In genomic region chr7:94003446-94004023, GRCh38 we compare ENCODE assay signal across 8 cellular contexts. TPM values are rescaled to one million over a fixed set of nuclear protein-coding genes. Genes with fewer than 3 reads are reported as not detected.
DNase-seq lines count a peak whose midpoint lies in the region; TF ChIP-seq lines count a peak whose summit lies in the region.

No MANE protein-coding gene starts in this region.

- peaks cover 8% of the 10 kb centered on the region for H3K36me3 Mint-ChIP-seq in brain

- no peaks in the 10 kb centered on the region for H3K9me3 ChIP-seq in suprapubic skin

- H3K4me1 Mint-ChIP-seq in brain: peaks cover 49% of the 10 kb centered on the region

- DNase-seq in activated CD8-positive, alpha-beta memory T cell treated with anti-CD3 and anti-CD28 coated beads, Interleukin-2, amount 50 U/mL, for 48 hours: peak; percentile 53
- no peak for DNase-seq in activated CD8-positive, alpha-beta memory T cell treated with anti-CD3 and anti-CD28 coated beads, Interleukin-2, amount 50 U/mL, for 4 hours
- DNase-seq in HFF-Myc (ENCODE audit: extremely low read depth, low read depth) (no peak), NAMALWA (ENCODE audit: low spot score) (peak; percentile 61), kidney tubule cell (ENCODE audit: low spot score) (peak; percentile 28), suprapubic skin (ENCODE audit: low spot score in 2 of 2) (no peak), MV-4-11 (lab: John Stamatoyannopoulos, UW) (no peak)

- H3K27ac ChIP-seq in suprapubic skin: peak overlapping the region; percentile 91

- peaks cover 24% of the 10 kb centered on the region for H3K4me1 ChIP-seq in suprapubic skin

- H3K4me3 ChIP-seq in HFF-Myc (replicated peaks; ENCODE audit: low read depth, low read length) (peak overlapping the region; percentile 82), suprapubic skin (peak overlapping the region; percentile 89)

- TF ChIP-seq POLR2A in suprapubic skin (IDR thresholded peaks at IDR 0.05): no peak

- H3K4me3 Mint-ChIP-seq in brain: peak overlapping the region; percentile 99 to 100 (median 100)

- no peaks in the 10 kb centered on the region for H3K9me3 Mint-ChIP-seq in brain

- WGBS in suprapubic skin: 5% methylated on average over 16 of the region's 16 CpGs

- peaks cover 27% of the 10 kb centered on the region for H3K27me3 Mint-ChIP-seq in brain

- TF ChIP-seq CTCF in HFF-Myc (IDR thresholded peaks at IDR 0.05; ENCODE audit: low read depth, low read length, missing control alignments) (no peak), brain (conservative IDR thresholded peaks at IDR 0.05) (no peak), suprapubic skin (IDR thresholded peaks at IDR 0.05) (no peak)

- peaks cover under 1% of the 10 kb centered on the region for H3K36me3 ChIP-seq in suprapubic skin

- peak overlapping the region; percentile 99 to 100 (median 100) for H3K27ac Mint-ChIP-seq in brain

- no peaks in the 10 kb centered on the region for H3K27me3 ChIP-seq in suprapubic skin

- TF ChIP-seq EP300 in suprapubic skin (IDR thresholded peaks at IDR 0.05): no peak

RNA-seq across cellular contexts. Expression of gene BET1, which starts 0.6 kb away (rescaled TPM):
- polyA plus RNA-seq in brain (ENCODE audit: insufficient read depth, low read depth, low replicate concordance): 7.8 TPM
- total RNA-seq in suprapubic skin: 10 to 100 TPM; 12.7 to 37.0 (median 14.2) TPM

Comparison
In these comparisons a context has a peak if more than half of its experiments do, and no peak if none do; other contexts are left out.
1. DNase-seq: peak in activated CD8-positive, alpha-beta memory T cell treated with anti-CD3 and anti-CD28 coated beads, Interleukin-2, amount 50 U/mL, for 48 hours (single experiment), NAMALWA (single experiment) and kidney tubule cell (single experiment); none in activated CD8-positive, alpha-beta memory T cell treated with anti-CD3 and anti-CD28 coated beads, Interleukin-2, amount 50 U/mL, for 4 hours (single experiment), HFF-Myc (single experiment), suprapubic skin (0 of 2) and MV-4-11 (single experiment).